ENCODE assay signal across 10 cellular contexts in the genomic region with DNA sequence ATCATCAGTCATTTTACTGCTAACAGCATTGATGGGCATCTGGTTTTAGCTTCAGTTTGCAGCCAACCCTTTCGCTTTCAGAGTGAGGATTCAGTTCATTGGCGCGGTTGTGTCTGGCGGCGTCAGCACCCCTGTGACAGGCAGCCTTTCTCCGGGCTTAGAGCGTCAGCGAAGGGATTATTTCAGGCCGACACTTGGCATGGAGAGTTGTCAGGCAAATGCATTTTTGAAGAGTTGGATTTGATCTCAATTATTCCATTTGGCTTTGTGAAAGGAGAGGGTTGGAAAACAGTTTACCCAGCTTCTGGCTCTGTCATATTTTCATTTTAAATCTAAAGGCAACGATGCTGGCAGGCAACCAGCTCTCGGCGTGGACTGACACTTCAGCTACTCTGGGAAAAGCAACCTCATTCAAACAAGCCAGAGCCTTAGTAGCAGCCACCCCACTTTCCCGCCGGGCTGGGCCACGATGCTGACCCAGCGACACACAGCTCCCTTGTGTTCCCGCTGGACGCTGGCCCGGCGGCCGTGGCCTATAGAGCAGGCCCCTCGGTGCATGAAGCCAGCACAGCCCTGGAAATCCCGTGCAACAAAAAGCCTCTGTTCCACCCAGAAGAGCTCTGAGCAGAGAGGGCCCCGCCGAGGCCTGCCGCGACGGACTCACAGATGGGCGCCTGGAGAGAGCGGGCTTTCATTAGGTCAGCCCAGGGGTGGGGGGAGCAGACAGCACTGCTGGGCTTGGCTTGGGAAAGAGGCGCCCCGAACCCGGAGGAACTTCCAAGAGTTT. TPM values are rescaled to one million over a fixed set of nuclear protein-coding genes. Genes with fewer than 3 reads are reported as not detected.
A peak's percentile ranks its signal among the peaks of the same experiment; 100 is the strongest.
DNase-seq lines count a peak whose midpoint lies in the region; ATAC-seq and TF ChIP-seq lines count a peak whose summit lies in the region.
"Had no signal": no experiment of that assay in that cellular context is flagged by ENCODE, and none has a peak within 500 bp of the region (broad histone marks: within the 10 kb centered on the region; RNA-seq: fewer than 3 reads in every experiment).

No MANE protein-coding gene starts in this region.

- no peak for TF ChIP-seq CTCF in cardiac fibroblast (IDR thresholded peaks at IDR 0.05; ENCODE audit: low read depth, low read length)
- no peak for TF ChIP-seq CTCF in testis (IDR thresholded peaks at IDR 0.05)

- H3K4me1 ChIP-seq in testis, result no peaks in the 10 kb centered on the region

- no peak for TF ChIP-seq POLR2A in testis (IDR thresholded peaks at IDR 0.05)

- no peaks in the 10 kb centered on the region for H3K27me3 ChIP-seq in testis

- DNase-seq in NCI-H2029 (lab: John Stamatoyannopoulos, UW), result peak; percentile 86
- DNase-seq in cardiac fibroblast (ENCODE audit: low read depth in 2 of 2), result peak; percentile 38 to 58
- peak; percentile 42 for DNase-seq in left lobe of liver (ENCODE audit: low spot score)
- peak; percentile 48 for DNase-seq in testis
- no peak for DNase-seq in T-cell
- DNase-seq in activated CD4-positive, alpha-beta T cell treated with anti-CD3 and anti-CD28 coated beads for 48 hours, result no peak
- DNase-seq: NK-92 treated with Interleukin-12 subunit alpha and Interleukin-12 subunit beta, amount 100 ng/mL, for 24 hours had no signal

- WGBS in testis, 2 donors, result 56 to 80% methylated on average over 21 to 33 of the region's 33 CpGs

- no peaks in the 10 kb centered on the region for H3K36me3 Mint-ChIP-seq in T-cell

- H3K4me3 ChIP-seq in cardiac fibroblast (replicated peaks in 1 of 2; ENCODE audit: low read depth in 2 of 2, low read length in 2 of 2) (no peak overlapping the region), testis (no peak overlapping the region)

- intact Hi-C loops in testis (cut with DNase I; ENCODE audit: low total_unique reads), result no loop called here

- peak; percentile 17 for ATAC-seq in left lobe of liver
- no peak for ATAC-seq in T-cell (replicated peaks in 1 of 4)
- no peak for ATAC-seq in HG02885 (IDR thresholded peaks at IDR 0.05; ENCODE audit: poor library complexity, unreplicated experiment)
- no peak for ATAC-seq in HG03469 (IDR thresholded peaks at IDR 0.05; ENCODE audit: unreplicated experiment)

- H3K9me3 ChIP-seq in testis, result no peaks in the 10 kb centered on the region

- H3K36me3 ChIP-seq in testis (ENCODE audit: low read depth, missing control alignments), result no peaks in the 10 kb centered on the region

- peaks cover 5 to 8% of the 10 kb centered on the region in 2 donors for H3K27me3 Mint-ChIP-seq in T-cell

- no peak overlapping the region for H3K4me3 Mint-ChIP-seq in T-cell

- no peak overlapping the region for H3K27ac Mint-ChIP-seq in T-cell

- CTCF ChIA-PET in T-cell (lab: Charles Lee), result no interaction called here

- POLR2A ChIA-PET in T-cell (lab: Charles Lee), result no interaction called here

- no peaks in the 10 kb centered on the region for H3K4me1 Mint-ChIP-seq in T-cell

- no peaks in the 10 kb centered on the region for H3K9me3 Mint-ChIP-seq in T-cell

- no peak overlapping the region for H3K27ac ChIP-seq in testis
- H3K27ac ChIP-seq: HL-60 had no signal

RNA-seq across cellular contexts. Expression of a gene that starts 28.9 kb away (rescaled TPM):
- 8.9 TPM for total RNA-seq in left lobe of liver
- total RNA-seq in testis, result 10 to 100 TPM; 21.1 to 27.1 TPM
- polyA plus RNA-seq in testis (ENCODE audit: insufficient read depth, low read depth, low replicate concordance), result 23.9 TPM
- total RNA-seq in T-cell, result 10 to 100 TPM; 27.9 to 57.7 (median 50.3) TPM

Comparison
In these comparisons a context has a peak if more than half of its experiments do, and no peak if none do; other contexts are left out.
1. DNase-seq: peak in NCI-H2029 (single experiment), cardiac fibroblast (2 of 2), left lobe of liver (single experiment) and testis (single experiment); none in T-cell (0 of 34) and activated CD4-positive, alpha-beta T cell treated with anti-CD3 and anti-CD28 coated beads for 48 hours (single experiment).